Comparison of ENCODE assay signal across 24 cellular contexts in the genomic region with DNA sequence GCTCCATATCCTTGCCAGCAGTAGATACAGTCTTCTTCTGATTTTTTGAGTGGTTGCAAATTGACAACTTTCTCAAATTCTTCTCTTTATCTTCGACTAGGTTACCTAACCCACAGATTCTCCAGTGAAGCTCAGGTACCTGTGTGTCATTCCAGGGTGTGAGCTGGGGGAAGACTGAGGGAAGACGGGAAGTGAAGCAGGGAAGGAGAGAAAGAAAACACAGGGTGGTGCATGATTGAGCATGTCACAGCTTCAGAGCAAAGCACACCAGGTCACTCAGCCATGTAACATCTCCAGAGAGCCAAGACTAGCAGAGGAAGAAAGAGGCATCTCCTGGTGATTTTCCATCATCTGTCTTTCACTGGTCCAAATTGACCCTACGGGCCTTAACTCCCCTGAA.
DNase-seq lines count a peak whose midpoint lies in the region; ATAC-seq, FAIRE-seq and TF ChIP-seq lines count a peak whose summit lies in the region.
"Had no signal": no experiment of that assay in that cellular context is flagged by ENCODE, and none has a peak within 500 bp of the region (broad histone marks: within the 10 kb centered on the region; RNA-seq: fewer than 3 reads in every experiment).

No MANE protein-coding gene starts in this region.

- TF ChIP-seq CTCF in AG04450 (IDR thresholded peaks at IDR 0.05; ENCODE audit: low read depth, low read length), result no peak
- TF ChIP-seq CTCF in K562 (IDR thresholded peaks at IDR 0.05 in 2 of 3, conservative IDR thresholded peaks at IDR 0.05 in 1 of 3; ENCODE audit: insufficient read depth in 2 of 3, low read depth in 1 of 3, low read length in 3 of 3), result no peak
- no peak for TF ChIP-seq CTCF in nephron progenitor cell (IDR thresholded peaks at IDR 0.05)

- no peak for FAIRE-seq in K562 (lab: Jason Lieb, UNC)
- FAIRE-seq: A204.1, G401.6, GM12892, H1 had no signal

- no peak for TF ChIP-seq RAD21 in K562 (CRISPR knock-in tag; conservative IDR thresholded peaks at IDR 0.05 in 1 of 2, IDR thresholded peaks at IDR 0.05 in 1 of 2)

- no peaks in the 10 kb centered on the region for H4K20me1 ChIP-seq in K562 (replicated peaks; ENCODE audit: control insufficient read depth, insufficient read depth, low read length)

- no peak for DNase-seq in AG04450 (ENCODE audit: low read depth, low spot score)
- no peak for DNase-seq in K562 (ENCODE audit: extremely low read depth in 1 of 4, low spot score in 3 of 4)
- peak; percentile 6 for DNase-seq in islet precursor cell
- no peak for DNase-seq in nephron progenitor cell
- DNase-seq in NCI-H748 (lab: John Stamatoyannopoulos, UW; ENCODE audit: unreplicated experiment), result no peak
- no peak for DNase-seq in T-helper 17 cell
- no peak for DNase-seq in sciatic nerve (ENCODE audit: low spot score)
- DNase-seq in NCI-H524 (lab: John Stamatoyannopoulos, UW), result no peak
- DNase-seq: AML-193; BE2C; Calu3; CD4-positive, alpha-beta memory T cell; COR-L47; DND-41; GM23248; H7; HCEC 1CT had no signal

- peak overlapping the region; percentile 40; the same call in 1 of the 2 replicates for H2AFZ ChIP-seq in K562 (ENCODE audit: low read depth, low read length)
- H2AFZ ChIP-seq: GM23248 had no signal

- peaks cover 11% of the 10 kb centered on the region for H3K27me3 Mint-ChIP-seq in nephron progenitor cell (ENCODE audit: low read depth, poor library complexity)
- H3K27me3 Mint-ChIP-seq in T-helper 17 cell, result peaks cover 50% of the 10 kb centered on the region

- intact Hi-C loops in K562 (cut with micrococcal nuclease), result no loop called here
- intact Hi-C loops in sciatic nerve (cut with DNase I), result no loop called here

- H3K9me3 Mint-ChIP-seq in nephron progenitor cell, result peaks cover 4% of the 10 kb centered on the region
- H3K9me3 Mint-ChIP-seq: CD4-positive, alpha-beta memory T cell had no signal

- no peaks in the 10 kb centered on the region for H3K79me2 ChIP-seq in K562 (ENCODE audit: control insufficient read depth, insufficient read depth, low read length)

- no peaks in the 10 kb centered on the region; the same call in 2 of the 3 replicates for H3K36me3 ChIP-seq in K562 (ENCODE audit: control insufficient read depth, insufficient read depth, low read length)
- H3K36me3 ChIP-seq: BE2C; BLaER1 treated with 17β-estradiol and CSF1 and Interleukin-3, amounts not matched to agents 10 nM and 100 nM had no signal

- CTCF ChIA-PET in AG04450 (lab: Charles Lee), result interaction anchor here (1.2 to 1.6 kb wide), 2 partner anchors 15 to 42 kb away, joined by 8 to 9 read pairs; no protein-coding TSS in a partner anchor
- CTCF ChIA-PET in K562 (lab: Yijun Ruan, JAX; ENCODE audit: low intra/inter-chr PET ratio), result no interaction called here

- no peak overlapping the region for H3K4me3 Mint-ChIP-seq in nephron progenitor cell
- H3K4me3 Mint-ChIP-seq in T-helper 17 cell, result no peak overlapping the region
- H3K4me3 Mint-ChIP-seq: CD14-positive monocyte; CD4-positive, alpha-beta memory T cell had no signal

- H3K9me3 ChIP-seq in AG04450 (ENCODE audit: control insufficient read depth, insufficient read depth, low read length) (peaks cover 11% of the 10 kb centered on the region), K562 (replicated peaks; ENCODE audit: control insufficient read depth, insufficient read depth, low read depth, low read length) (no peaks in the 10 kb centered on the region), T-helper 17 cell (ENCODE audit: control insufficient read depth, low read length, poor library complexity, severe bottlenecking) (no peaks in the 10 kb centered on the region)
- H3K9me3 ChIP-seq: BE2C; BLaER1 treated with 17β-estradiol and CSF1 and Interleukin-3, amounts not matched to agents 10 nM and 100 nM had no signal

- H3K27ac ChIP-seq in AG04450 (ENCODE audit: low read depth, low read length) (peak overlapping the region; percentile 21), K562 (ENCODE audit: extremely low read depth, low read depth, low read length) (no peak overlapping the region)
- H3K27ac ChIP-seq: 22Rv1; BLaER1 treated with 17β-estradiol and CSF1 and Interleukin-3, amounts not matched to agents 10 nM and 100 nM; GM23248 had no signal

- peaks cover 29 to 34% of the 10 kb centered on the region in 2 experiments for H3K4me1 ChIP-seq in K562 (replicated peaks in 1 of 2; ENCODE audit: control insufficient read depth in 2 of 2, insufficient read depth in 2 of 2, low read length in 2 of 2)
- H3K4me1 ChIP-seq: BE2C had no signal

- H3K4me1 Mint-ChIP-seq in nephron progenitor cell, result peaks cover 79% of the 10 kb centered on the region
- no peaks in the 10 kb centered on the region for H3K4me1 Mint-ChIP-seq in T-helper 17 cell
- H3K4me1 Mint-ChIP-seq: CD14-positive monocyte; CD4-positive, alpha-beta memory T cell had no signal

- H3K4me3 ChIP-seq in AG04450 (ENCODE audit: low read depth, low read length), result no peak overlapping the region
- H3K4me3 ChIP-seq in K562, result no peak overlapping the region
- H3K4me3 ChIP-seq: BLaER1 treated with 17β-estradiol and CSF1 and Interleukin-3, amounts not matched to agents 10 nM and 100 nM; GM23248 had no signal

- peak overlapping the region; percentile 83 for H3K27ac Mint-ChIP-seq in nephron progenitor cell
- no peak overlapping the region for H3K27ac Mint-ChIP-seq in T-helper 17 cell
- H3K27ac Mint-ChIP-seq: CD4-positive, alpha-beta memory T cell had no signal

- H3K27me3 ChIP-seq in AG04450 (ENCODE audit: control insufficient read depth, insufficient read depth, low read length), result no peaks in the 10 kb centered on the region
- no peaks in the 10 kb centered on the region for H3K27me3 ChIP-seq in K562 (ENCODE audit: control insufficient read depth in 2 of 2, insufficient read depth in 2 of 2, low read length in 2 of 2)
- H3K27me3 ChIP-seq: BE2C had no signal

- 57% methylated on average over 3 of the region's 3 CpGs for WGBS in K562 (ENCODE audit: insufficient coverage, low coverage, missing lambda C conversion rate)

- POLR2A ChIA-PET in AG04450 (lab: Yijun Ruan, JAX), result interaction anchor here (0.9 to 1.4 kb wide), 4 partner anchors 10 to 36 kb away, joined by 3 to 8 read pairs (median 4); no protein-coding TSS in a partner anchor
- POLR2A ChIA-PET in K562 (lab: Yijun Ruan, JAX), result interaction anchor here (1.2 to 1.8 kb wide), 2 partner anchors 10 to 67 kb away, joined by 6 to 7 read pairs; no protein-coding TSS in a partner anchor

- no peaks in the 10 kb centered on the region for H3K36me3 Mint-ChIP-seq in nephron progenitor cell (ENCODE audit: low read depth)
- H3K36me3 Mint-ChIP-seq in T-helper 17 cell (ENCODE audit: low read depth), result peaks cover 3% of the 10 kb centered on the region
- H3K36me3 Mint-ChIP-seq: CD14-positive monocyte; CD4-positive, alpha-beta memory T cell had no signal

- no peak for ATAC-seq in K562
- ATAC-seq in T-helper 17 cell, result no peak
- no peak for ATAC-seq in sciatic nerve

- no peaks in the 10 kb centered on the region for H3K9me1 ChIP-seq in K562 (ENCODE audit: control insufficient read depth, insufficient read depth, low read length)

- in situ Hi-C loops in K562 (cut with MboI), result no loop called here

- H3K4me2 ChIP-seq in K562 (ENCODE audit: insufficient read depth, low read length), result no peak overlapping the region
- H3K4me2 ChIP-seq: BLaER1 treated with 17β-estradiol and CSF1 and Interleukin-3, amounts not matched to agents 10 nM and 100 nM had no signal

- no peak for TF ChIP-seq EP300 in K562 (IDR thresholded peaks at IDR 0.05; ENCODE audit: low read length)

- no TSS peak for BruUV-seq in K562 (replicated peaks; lab: Mats Ljungman, UMichigan)

- TF ChIP-seq POLR2A in K562 (conservative IDR thresholded peaks at IDR 0.05), result no peak

- peak overlapping the region in 1 of 2 experiments; percentile 69; a peak in 1 of 4 replicates for H3K9ac ChIP-seq in K562 (ENCODE audit: insufficient read depth in 1 of 2, low read depth in 2 of 2, low read length in 2 of 2)
- H3K9ac ChIP-seq: BLaER1 treated with 17β-estradiol and CSF1 and Interleukin-3, amounts not matched to agents 10 nM and 100 nM; GM23248 had no signal

TF ChIP-seq in K562, 482 proteins besides CTCF, POLR2A, EP300 and RAD21:
- TF ChIP-seq CHD1 (IDR thresholded peaks at IDR 0.05; ENCODE audit: low read length) (no peak), RBFOX2 (IDR thresholded peaks at IDR 0.05; ENCODE audit: low read depth, low read length) (0 out of 2 replicates have a peak, but pooled peaks have one; percentile 4)
TF ChIP-seq in K562: peak in this region for 1.
